23 cellular contexts compared by ENCODE assay signal in the genomic region with DNA sequence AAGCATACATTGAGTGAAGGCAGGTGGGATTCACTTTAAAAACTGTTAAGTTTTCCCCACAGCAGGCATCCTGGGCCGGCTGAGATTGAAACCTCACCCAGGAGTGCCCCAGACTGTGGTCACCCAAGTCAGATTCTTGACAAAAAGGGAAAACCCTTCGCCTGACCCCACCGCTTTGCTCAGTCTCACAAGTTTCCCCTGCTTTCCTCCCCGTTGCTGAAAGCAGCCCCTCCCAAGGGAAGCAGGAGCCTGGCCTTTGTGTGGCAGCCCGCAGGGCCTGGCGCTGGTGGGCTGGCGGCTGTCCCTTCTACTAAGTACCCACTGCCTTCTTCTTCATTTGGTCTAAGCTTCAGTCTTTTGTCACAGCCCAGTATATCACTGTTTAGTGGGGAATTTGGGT. TPM values are rescaled to one million over a fixed set of nuclear protein-coding genes. Genes with fewer than 3 reads are reported as not detected.
DNase-seq lines count a peak whose midpoint lies in the region; ATAC-seq and TF ChIP-seq lines count a peak whose summit lies in the region.
"Had no signal": no experiment of that assay in that cellular context is flagged by ENCODE, and none has a peak within 500 bp of the region (broad histone marks: within the 10 kb centered on the region; RNA-seq: fewer than 3 reads in every experiment).

No MANE protein-coding gene starts in this region.

- TF ChIP-seq CTCF in mesothelial cell of epicardium (IDR thresholded peaks at IDR 0.05; ENCODE audit: unreplicated experiment) (no peak), WERI-Rb-1 (IDR thresholded peaks at IDR 0.05; ENCODE audit: low read depth, low read length) (no peak), OCI-LY7 (conservative IDR thresholded peaks at IDR 0.05; ENCODE audit: low read length) (no peak)

- no peaks in the 10 kb centered on the region for H3K79me2 ChIP-seq in OCI-LY7 (ENCODE audit: insufficient read depth, low read depth, low read length)
- H3K79me2 ChIP-seq: hepatocyte had no signal

- H2AFZ ChIP-seq in OCI-LY7 (ENCODE audit: low read length): no peak overlapping the region
- H2AFZ ChIP-seq: hepatocyte had no signal

- H3K27me3 Mint-ChIP-seq in mesothelial cell of epicardium (ENCODE audit: low read depth): no peaks in the 10 kb centered on the region
- H3K27me3 Mint-ChIP-seq: type B pancreatic cell had no signal

- intact Hi-C loops in OCI-LY7 (cut with micrococcal nuclease; ENCODE audit: unreplicated experiment): no loop called here

- no peaks in the 10 kb centered on the region for H3K4me1 ChIP-seq in OCI-LY7 (ENCODE audit: insufficient read depth, low read length, poor library complexity, severe bottlenecking)
- H3K4me1 ChIP-seq: colonic mucosa, lower lobe of right lung, SJSA1 had no signal

- no peaks in the 10 kb centered on the region for H4K20me1 ChIP-seq in OCI-LY7 (ENCODE audit: insufficient read depth, low read length)

- no peaks in the 10 kb centered on the region for H3K9me2 ChIP-seq in OCI-LY7 (ENCODE audit: insufficient read depth, low read length)

- H3K4me3 ChIP-seq in WERI-Rb-1 (ENCODE audit: low read depth, low read length): no peak overlapping the region
- H3K4me3 ChIP-seq in OCI-LY7 (ENCODE audit: low read depth, low read length, poor library complexity, severe bottlenecking): no peak overlapping the region
- H3K4me3 ChIP-seq: colonic mucosa, hepatocyte, lower lobe of right lung, SJSA1 had no signal

- DNase-seq in mesothelial cell of epicardium (ENCODE audit: low spot score in 2 of 2, unreplicated experiment in 2 of 2): no peak
- DNase-seq in WERI-Rb-1: no peak
- no peak for DNase-seq in OCI-LY7 (ENCODE audit: low spot score)
- DNase-seq in MV-4-11 (lab: John Stamatoyannopoulos, UW): no peak
- DNase-seq in OCI-M1 (lab: John Stamatoyannopoulos, UW): no peak
- DNase-seq: activated CD4-positive, CD25-positive, alpha-beta regulatory T cell; activated CD8-positive, alpha-beta T cell treated with anti-CD3 and anti-CD28 coated beads, Interleukin-2, amount 10 ng/mL, durations not matched to agents 7 days and 5 days; activated naive CD8-positive, alpha-beta T cell treated with anti-CD3 and anti-CD28 coated beads for 36 hours; brain microvascular endothelial cell; CD8-positive, alpha-beta memory T cell; colonic mucosa; DMS79; islet precursor cell; lower lobe of right lung; NCI-H2081 treated with DMSO at 0.1 percent for 48 hours had no signal

- no peak overlapping the region for H3K4me2 ChIP-seq in OCI-LY7 (ENCODE audit: low read length)
- H3K4me2 ChIP-seq: hepatocyte had no signal

- peak overlapping the region; percentile 63 for H3K27ac Mint-ChIP-seq in mesothelial cell of epicardium
- H3K27ac Mint-ChIP-seq: activated CD8-positive, alpha-beta T cell treated with anti-CD3 and anti-CD28 coated beads, Interleukin-2, amount 10 ng/mL, durations not matched to agents 7 days and 5 days; activated naive CD8-positive, alpha-beta T cell treated with anti-CD3 and anti-CD28 coated beads for 36 hours; CD8-positive, alpha-beta memory T cell; stimulated activated naive CD8-positive, alpha-beta T cell treated with anti-CD3 and anti-CD28 coated beads, Interleukin-15, Interleukin-2, amounts not matched to agents 100 ng/mL and 50 ng/mL, for 24 hours; T-helper 2 cell treated with Interferon-gamma antibody and Interleukin-4, amounts not matched to agents 5 μg/mL and 100 μg/mL, for 36 hours; type B pancreatic cell had no signal

- no peaks in the 10 kb centered on the region for H3K36me3 Mint-ChIP-seq in mesothelial cell of epicardium
- H3K36me3 Mint-ChIP-seq: activated naive CD8-positive, alpha-beta T cell treated with anti-CD3 and anti-CD28 coated beads for 36 hours; type B pancreatic cell had no signal

- H3K27me3 ChIP-seq in WERI-Rb-1 (ENCODE audit: insufficient read depth, low read depth, severe bottlenecking): no peaks in the 10 kb centered on the region
- H3K27me3 ChIP-seq: brain microvascular endothelial cell, colonic mucosa, hepatocyte, SJSA1 had no signal

- BruUV-seq in OCI-LY7 (replicated peaks; lab: Mats Ljungman, UMichigan): no TSS peak

- H3K27ac ChIP-seq in WERI-Rb-1: no peak overlapping the region
- H3K27ac ChIP-seq in OCI-LY7 (ENCODE audit: low read depth, low read length, poor library complexity, severe bottlenecking): no peak overlapping the region
- H3K27ac ChIP-seq: brain microvascular endothelial cell, colonic mucosa, hepatocyte, lower lobe of right lung, SJSA1 had no signal

- H3K4me1 Mint-ChIP-seq in mesothelial cell of epicardium: peaks cover 16% of the 10 kb centered on the region

- H3K9me3 Mint-ChIP-seq in mesothelial cell of epicardium: peaks cover 8% of the 10 kb centered on the region
- H3K9me3 Mint-ChIP-seq: activated naive CD8-positive, alpha-beta T cell treated with anti-CD3 and anti-CD28 coated beads for 36 hours; stimulated activated naive CD8-positive, alpha-beta T cell treated with anti-CD3 and anti-CD28 coated beads, Interleukin-15, Interleukin-2, amounts not matched to agents 100 ng/mL and 50 ng/mL, for 24 hours; T-helper 2 cell treated with Interferon-gamma antibody and Interleukin-4, amounts not matched to agents 5 μg/mL and 100 μg/mL, for 36 hours; type B pancreatic cell had no signal

- H3K4me3 Mint-ChIP-seq in mesothelial cell of epicardium: no peak overlapping the region
- H3K4me3 Mint-ChIP-seq: activated CD8-positive, alpha-beta T cell treated with anti-CD3 and anti-CD28 coated beads, Interleukin-2, amount 10 ng/mL, durations not matched to agents 7 days and 5 days; activated naive CD8-positive, alpha-beta T cell treated with anti-CD3 and anti-CD28 coated beads for 36 hours; CD8-positive, alpha-beta memory T cell; stimulated activated naive CD8-positive, alpha-beta T cell treated with anti-CD3 and anti-CD28 coated beads, Interleukin-15, Interleukin-2, amounts not matched to agents 100 ng/mL and 50 ng/mL, for 24 hours; T-helper 2 cell treated with Interferon-gamma antibody and Interleukin-4, amounts not matched to agents 5 μg/mL and 100 μg/mL, for 36 hours; type B pancreatic cell had no signal

- no peaks in the 10 kb centered on the region for H3K9me3 ChIP-seq in WERI-Rb-1 (ENCODE audit: severe bottlenecking)
- H3K9me3 ChIP-seq in OCI-LY7 (ENCODE audit: low read length): no peaks in the 10 kb centered on the region
- H3K9me3 ChIP-seq: colonic mucosa, lower lobe of right lung, SJSA1 had no signal

- H3K36me3 ChIP-seq in WERI-Rb-1: no peaks in the 10 kb centered on the region
- H3K36me3 ChIP-seq in OCI-LY7 (ENCODE audit: insufficient read depth, low read length): no peaks in the 10 kb centered on the region
- H3K36me3 ChIP-seq: brain microvascular endothelial cell, colonic mucosa, lower lobe of right lung, SJSA1 had no signal

- ATAC-seq in GM18498 (IDR thresholded peaks at IDR 0.05; ENCODE audit: unreplicated experiment): peak; percentile 66
- peak; percentile 71 for ATAC-seq in GM21447 (IDR thresholded peaks at IDR 0.05; ENCODE audit: unreplicated experiment)
- ATAC-seq in HG02885 (IDR thresholded peaks at IDR 0.05; ENCODE audit: poor library complexity, unreplicated experiment): peak; percentile 59
- ATAC-seq: activated CD8-positive, alpha-beta T cell treated with anti-CD3 and anti-CD28 coated beads, Interleukin-2, amount 10 ng/mL, durations not matched to agents 7 days and 5 days; lower lobe of right lung had no signal

- CTCF ChIA-PET in OCI-LY7 (lab: Charles Lee; ENCODE audit: unreplicated experiment): no interaction called here

- POLR2A ChIA-PET in OCI-LY7 (lab: Charles Lee): interaction anchor here (0.9 to 1.3 kb wide), 3 partner anchors 11 to 33 kb away, joined by 3 read pairs; no protein-coding TSS in a partner anchor

RNA-seq across cellular contexts. Expression of a gene that starts 16.0 kb away (rescaled TPM):
- total RNA-seq in mesothelial cell of epicardium (0.59 to 1.5 TPM (median 1.4 TPM) in 3 replicates), OCI-LY7 (2022) (3.6 and 3.9 TPM in 2 replicates)
- 3.2 and 3.8 TPM in 2 replicates for total RNA-seq in OCI-LY7 (2014; rRNA removed; shearing (Covaris generic))
